Comparison of ENCODE assay signal across 23 cellular contexts in the genomic region with DNA sequence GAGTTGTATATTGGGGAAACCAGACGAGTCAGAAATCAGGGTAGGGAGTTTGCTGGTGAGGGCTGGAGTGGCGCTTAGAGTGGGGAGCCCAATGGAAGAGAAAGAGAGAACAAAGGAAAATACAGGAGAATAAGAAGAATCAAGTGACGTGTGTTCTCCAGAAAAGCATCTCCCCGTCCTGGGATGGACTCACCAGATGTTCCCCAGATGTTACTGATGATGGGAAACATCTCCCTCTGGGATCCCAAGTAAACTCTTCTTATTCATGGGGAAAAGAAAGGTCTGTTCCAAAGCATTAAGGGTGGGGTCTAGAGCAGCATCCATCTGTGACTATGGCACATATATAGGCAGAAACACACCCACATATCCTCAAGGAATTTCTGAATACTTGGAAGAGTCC. TPM values are rescaled to one million over a fixed set of nuclear protein-coding genes. Genes with fewer than 3 reads are reported as not detected.
DNase-seq lines count a peak whose midpoint lies in the region; ATAC-seq and TF ChIP-seq lines count a peak whose summit lies in the region.
"Had no signal": no experiment of that assay in that cellular context is flagged by ENCODE, and none has a peak within 500 bp of the region (broad histone marks: within the 10 kb centered on the region; RNA-seq: fewer than 3 reads in every experiment).

No MANE protein-coding gene starts in this region.

- no peak overlapping the region for H2AK5ac ChIP-seq in trophoblast cell (ENCODE audit: low read length)

- H3K27me3 ChIP-seq in CD4-positive, alpha-beta memory T cell (ENCODE audit: insufficient read depth, low read length) = no peaks in the 10 kb centered on the region
- H3K27me3 ChIP-seq in osteoblast (ENCODE audit: insufficient read depth, low read length) (peaks cover 3% of the 10 kb centered on the region), trophoblast cell (ENCODE audit: insufficient read depth, low read length) (no peaks in the 10 kb centered on the region)
- H3K27me3 ChIP-seq: gastrocnemius medialis, pancreas had no signal

- no peak overlapping the region for H4K8ac ChIP-seq in trophoblast cell (ENCODE audit: low read depth, low read length)

- no peak overlapping the region for H4K12ac ChIP-seq in trophoblast cell (ENCODE audit: low read depth, low read length)

- H3K79me1 ChIP-seq in trophoblast cell (ENCODE audit: low read length) = peaks cover 33% of the 10 kb centered on the region

- no peak overlapping the region for H2BK12ac ChIP-seq in trophoblast cell (ENCODE audit: low read length)

- H3K9ac ChIP-seq in trophoblast cell (ENCODE audit: low read length) = no peak overlapping the region

- peaks cover 15% of the 10 kb centered on the region for H4K20me1 ChIP-seq in osteoblast (ENCODE audit: insufficient read depth, low read length)

- H3K18ac ChIP-seq in trophoblast cell (ENCODE audit: low read length) = no peak overlapping the region

- peaks cover 0 to 10% of the 10 kb centered on the region in 2 donors for H3K36me3 Mint-ChIP-seq in CD4-positive, alpha-beta memory T cell
- H3K36me3 Mint-ChIP-seq in T-helper 17 cell (ENCODE audit: low read depth) = peaks cover 6% of the 10 kb centered on the region
- H3K36me3 Mint-ChIP-seq: brain; CD4-positive, CD25-positive, alpha-beta regulatory T cell had no signal

- no peaks in the 10 kb centered on the region for H3K9me3 Mint-ChIP-seq in CD4-positive, alpha-beta memory T cell
- H3K9me3 Mint-ChIP-seq: activated T-cell treated with anti-CD3 and anti-CD28 coated beads, Interleukin-2, amount 50 U/mL, for 24 hours; HFFc6 had no signal

- H3K4me1 Mint-ChIP-seq in CD4-positive, alpha-beta memory T cell = peaks cover 11 to 27% (median 19%) of the 10 kb centered on the region in 4 donors
- peaks cover 18% of the 10 kb centered on the region for H3K4me1 Mint-ChIP-seq in T-helper 17 cell

- no peaks in the 10 kb centered on the region for H3K36me3 ChIP-seq in CD4-positive, alpha-beta memory T cell (ENCODE audit: insufficient read depth, low read length)
- H3K36me3 ChIP-seq in osteoblast (ENCODE audit: insufficient read depth, low read length) (no peaks in the 10 kb centered on the region), trophoblast cell (ENCODE audit: control insufficient read depth in 1 of 2, insufficient read depth in 2 of 2, low read length in 2 of 2) (no peaks in the 10 kb centered on the region)
- H3K36me3 ChIP-seq: gastrocnemius medialis, pancreas had no signal

- H3K4me2 ChIP-seq in osteoblast (ENCODE audit: insufficient read depth, low read length) = no peak overlapping the region
- no peak overlapping the region for H3K4me2 ChIP-seq in trophoblast cell (ENCODE audit: low read length)

- H3K27ac Mint-ChIP-seq in CD4-positive, alpha-beta memory T cell = peak overlapping the region in 5 of 7 donors; percentile 14 to 97 (median 50)
- H3K27ac Mint-ChIP-seq in T-helper 17 cell = peak overlapping the region; percentile 72
- H3K27ac Mint-ChIP-seq: activated T-cell treated with anti-CD3 and anti-CD28 coated beads, Interleukin-2, amount 50 U/mL, for 24 hours; HFFc6 had no signal

- no peak overlapping the region for H3K27ac ChIP-seq in CD4-positive, alpha-beta memory T cell (ENCODE audit: low read depth, low read length)
- H3K27ac ChIP-seq in osteoblast (ENCODE audit: low read depth, low read length) (no peak overlapping the region), trophoblast cell (ENCODE audit: low read depth, low read length) (no peak overlapping the region)
- H3K27ac ChIP-seq: epithelial cell of prostate, gastrocnemius medialis had no signal

- no peak for TF ChIP-seq CTCF in osteoblast (IDR thresholded peaks at IDR 0.05; ENCODE audit: extremely low read depth, low read depth, low read length)

- H3K4me3 Mint-ChIP-seq in CD4-positive, alpha-beta memory T cell = peak overlapping the region in 1 of 8 donors; percentile 52
- H3K4me3 Mint-ChIP-seq in T-helper 17 cell = peak overlapping the region; percentile 36
- H3K4me3 Mint-ChIP-seq: activated T-cell treated with anti-CD3 and anti-CD28 coated beads, Interleukin-2, amount 50 U/mL, for 24 hours; HFFc6 had no signal

- H2AFZ ChIP-seq in osteoblast (ENCODE audit: low read length) = no peak overlapping the region
- H2AFZ ChIP-seq in trophoblast cell (ENCODE audit: insufficient read depth, low read length, poor library complexity) = no peak overlapping the region

- POLR2A ChIA-PET in CD4-positive, alpha-beta memory T cell (lab: Charles Lee; ENCODE audit: partially characterized antibody) = no interaction called here

- H3K23ac ChIP-seq in trophoblast cell (ENCODE audit: low read length) = no peak overlapping the region

- H3K79me2 ChIP-seq in osteoblast (ENCODE audit: insufficient read depth, low read length) (peaks cover 16% of the 10 kb centered on the region), trophoblast cell (ENCODE audit: control insufficient read depth, insufficient read depth, low read length, poor library complexity) (peaks cover 22% of the 10 kb centered on the region)

- no peak overlapping the region for H2BK5ac ChIP-seq in trophoblast cell (ENCODE audit: low read depth, low read length, poor library complexity)

- no peak for ATAC-seq in T-helper 17 cell
- ATAC-seq: gastrocnemius medialis, left lobe of liver had no signal

- no peak overlapping the region for H3K4me3 ChIP-seq in CD4-positive, alpha-beta memory T cell (ENCODE audit: low read length in 2 of 2)
- H3K4me3 ChIP-seq in osteoblast (ENCODE audit: insufficient read depth, low read length) (no peak overlapping the region), trophoblast cell (ENCODE audit: low read depth, low read length) (no peak overlapping the region)
- H3K4me3 ChIP-seq: gastrocnemius medialis, pancreas had no signal

- CTCF ChIA-PET in CD4-positive, alpha-beta memory T cell (lab: Charles Lee; ENCODE audit: partially characterized antibody) = interaction anchor here (0.6 to 2.5 kb wide), 3 partner anchors 10 to 483 kb away, joined by 3 to 7 read pairs (median 3); no protein-coding TSS in a partner anchor

- H3K14ac ChIP-seq in trophoblast cell (ENCODE audit: low read length) = no peak overlapping the region

- H3K4ac ChIP-seq in trophoblast cell (ENCODE audit: low read depth, low read length) = no peak overlapping the region

- no peak overlapping the region for H4K91ac ChIP-seq in trophoblast cell (ENCODE audit: low read depth, low read length)

- no peaks in the 10 kb centered on the region for H3K27me3 Mint-ChIP-seq in CD4-positive, alpha-beta memory T cell
- no peaks in the 10 kb centered on the region for H3K27me3 Mint-ChIP-seq in T-helper 17 cell
- H3K27me3 Mint-ChIP-seq: activated T-cell treated with anti-CD3 and anti-CD28 coated beads, Interleukin-2, amount 50 U/mL, for 24 hours had no signal

- H2BK120ac ChIP-seq in trophoblast cell (ENCODE audit: insufficient read depth, low read length, poor library complexity) = no peak overlapping the region

- intact Hi-C loops in CD4-positive, alpha-beta memory T cell (cut with micrococcal nuclease) = no loop called here

- no CpG with 5 or more reads among the region's 4 CpGs for WGBS in trophoblast cell (ENCODE audit: extremely low coverage, insufficient coverage, insufficient read length)

- H3K4me1 ChIP-seq in CD4-positive, alpha-beta memory T cell (ENCODE audit: insufficient read depth, low read length) = peaks cover 20% of the 10 kb centered on the region
- peaks cover 11% of the 10 kb centered on the region for H3K4me1 ChIP-seq in osteoblast (ENCODE audit: insufficient read depth, low read length)
- peaks cover 10 to 11% of the 10 kb centered on the region in 2 experiments for H3K4me1 ChIP-seq in trophoblast cell (ENCODE audit: control insufficient read depth in 1 of 2, insufficient read depth in 2 of 2, low read length in 2 of 2)

- H3K9me3 ChIP-seq in CD4-positive, alpha-beta memory T cell (ENCODE audit: control insufficient read depth in 1 of 2, low read length in 2 of 2) = no peaks in the 10 kb centered on the region
- H3K9me3 ChIP-seq in T-helper 17 cell (ENCODE audit: control insufficient read depth, low read length, poor library complexity, severe bottlenecking) (peaks cover 2% of the 10 kb centered on the region), osteoblast (ENCODE audit: low read depth, low read length) (no peaks in the 10 kb centered on the region), trophoblast cell (ENCODE audit: insufficient read depth, low read depth, low read length) (no peaks in the 10 kb centered on the region)
- H3K9me3 ChIP-seq: gastrocnemius medialis, pancreas had no signal

- DNase-seq in CD4-positive, alpha-beta memory T cell = no peak
- DNase-seq in T-helper 17 cell (no peak), fibroblast of peridontal ligament (ENCODE audit: extremely low read depth) (peak; percentile 21), osteoblast (ENCODE audit: insufficient read length, low spot score, missing footprints) (peak; percentile 58), trophoblast cell (no peak), medulla oblongata (ENCODE audit: extremely low spot score) (no peak), SK-N-DZ (ENCODE audit: low spot score) (no peak)
- DNase-seq: activated T-cell treated with anti-CD3 and anti-CD28 coated beads, Interleukin-2, amount 50 U/mL, for 24 hours; CD4-positive, CD25-positive, alpha-beta regulatory T cell; DMS 273 treated with DMSO at 0.1 percent for 48 hours; EL; gastrocnemius medialis; HFFc6; hypothalamus; Kasumi-1; NCI-H1436 treated with DMSO at 0.1 percent for 48 hours; NCI-H446 treated with DMSO at 0.1 percent for 48 hours; NCI-H82; stimulated activated CD4-positive, alpha-beta T cell treated with anti-CD3 and anti-CD28 coated beads, Interleukin-2, amount 100 ng/mL, for 24 hours had no signal

RNA-seq across cellular contexts. Expression of a gene that starts 3.0 kb away (rescaled TPM):
- total RNA-seq in CD4-positive, alpha-beta memory T cell = 10 to 100 TPM; 14.9 to 15.3 TPM
- polyA plus RNA-seq in CD4-positive, alpha-beta memory T cell = 10 to 100 TPM; 22.5 to 89.7 TPM
- 100 to 1,000 TPM; 356 to 408 TPM for total RNA-seq in T-helper 17 cell
- 5.8 and 8.0 TPM in 2 replicates for total RNA-seq in osteoblast
- polyA plus RNA-seq in trophoblast cell (2013) = 35.6 and 35.8 TPM in 2 replicates
- polyA plus RNA-seq in SK-N-DZ (2014; cell fraction: cytosol; rRNA removed) = 1.2 and 1.5 TPM in 2 replicates
- polyA plus RNA-seq in SK-N-DZ (2014; cell fraction: nucleus; rRNA removed) = 0.33 and 2.7 TPM in 2 replicates

RNA-seq across cellular contexts. Expression of a gene that starts 36.0 kb away (rescaled TPM):
- not detected for total RNA-seq in CD4-positive, alpha-beta memory T cell
- polyA plus RNA-seq in CD4-positive, alpha-beta memory T cell = under 1 TPM in 1 of 2 donors, not detected in 1; 0.03 TPM
- total RNA-seq in T-helper 17 cell (not detected), osteoblast (under 0.01 TPM in 2 replicates)
- 0.05 and 0.07 TPM in 2 replicates for polyA plus RNA-seq in trophoblast cell (2013)
- polyA plus RNA-seq in SK-N-DZ (2014; cell fraction: cytosol; rRNA removed) = not detected in 2 replicates
- polyA plus RNA-seq in SK-N-DZ (2014; cell fraction: nucleus; rRNA removed) = not detected in 2 replicates
- total RNA-seq: CD4-positive, CD25-positive, alpha-beta regulatory T cell; HFFc6; left lobe of liver had no signal
- polyA plus RNA-seq: CD4-positive, CD25-positive, alpha-beta regulatory T cell had no signal

RNA-seq across cellular contexts. Expression of a gene that starts 48.9 kb away (rescaled TPM):
- total RNA-seq in CD4-positive, alpha-beta memory T cell = 1 to 10 TPM; 3.0 to 3.9 TPM
- 1 to 10 TPM in 1 of 2 donors, not detected in 1; 1.1 TPM for polyA plus RNA-seq in CD4-positive, alpha-beta memory T cell
- total RNA-seq in T-helper 17 cell (10 to 100 TPM in 1 of 2 donors, 1 to 10 TPM in 1; 3.5 to 12.3 TPM), osteoblast (6.9 and 8.5 TPM in 2 replicates)
- polyA plus RNA-seq in trophoblast cell (2013) = 1.8 and 2.1 TPM in 2 replicates
- polyA plus RNA-seq in SK-N-DZ (2014; cell fraction: cytosol; rRNA removed) = 0.39 and 1.3 TPM in 2 replicates
- polyA plus RNA-seq in SK-N-DZ (2014; cell fraction: nucleus; rRNA removed) = 6.7 and 14.7 TPM in 2 replicates

RNA-seq across cellular contexts. Expression of a gene that starts 49.0 kb away (rescaled TPM):
- 10 to 100 TPM; 57.1 to 58.4 TPM for total RNA-seq in CD4-positive, alpha-beta memory T cell
- 10 to 100 TPM; 21.5 to 22.1 TPM for polyA plus RNA-seq in CD4-positive, alpha-beta memory T cell
- total RNA-seq in T-helper 17 cell (10 to 100 TPM; 29.2 to 40.1 TPM), osteoblast (44.5 and 46.0 TPM in 2 replicates)
- polyA plus RNA-seq in trophoblast cell (2013) = 19.6 and 19.9 TPM in 2 replicates
- 21.9 and 25.3 TPM in 2 replicates for polyA plus RNA-seq in SK-N-DZ (2014; cell fraction: cytosol; rRNA removed)
- 86.3 and 110 TPM in 2 replicates for polyA plus RNA-seq in SK-N-DZ (2014; cell fraction: nucleus; rRNA removed)

Comparison
In these comparisons a context has a peak if more than half of its experiments do, and no peak if none do; other contexts are left out.
1. DNase-seq: peak in fibroblast of peridontal ligament (single experiment) and osteoblast (single experiment); none in CD4-positive, alpha-beta memory T cell (0 of 5), T-helper 17 cell (0 of 3), trophoblast cell (0 of 2), medulla oblongata (single experiment) and SK-N-DZ (single experiment).
2. RNA of a gene that starts 3.0 kb away (total RNA-seq): 356 to 408 TPM in T-helper 17 cell; 14.9 to 15.3 TPM in CD4-positive, alpha-beta memory T cell and 5.8 to 8.0 TPM in osteoblast; every median in the first group is over 10 times any median in the second.